ENCODE assay signal across 1 cellular context in the genomic region with DNA sequence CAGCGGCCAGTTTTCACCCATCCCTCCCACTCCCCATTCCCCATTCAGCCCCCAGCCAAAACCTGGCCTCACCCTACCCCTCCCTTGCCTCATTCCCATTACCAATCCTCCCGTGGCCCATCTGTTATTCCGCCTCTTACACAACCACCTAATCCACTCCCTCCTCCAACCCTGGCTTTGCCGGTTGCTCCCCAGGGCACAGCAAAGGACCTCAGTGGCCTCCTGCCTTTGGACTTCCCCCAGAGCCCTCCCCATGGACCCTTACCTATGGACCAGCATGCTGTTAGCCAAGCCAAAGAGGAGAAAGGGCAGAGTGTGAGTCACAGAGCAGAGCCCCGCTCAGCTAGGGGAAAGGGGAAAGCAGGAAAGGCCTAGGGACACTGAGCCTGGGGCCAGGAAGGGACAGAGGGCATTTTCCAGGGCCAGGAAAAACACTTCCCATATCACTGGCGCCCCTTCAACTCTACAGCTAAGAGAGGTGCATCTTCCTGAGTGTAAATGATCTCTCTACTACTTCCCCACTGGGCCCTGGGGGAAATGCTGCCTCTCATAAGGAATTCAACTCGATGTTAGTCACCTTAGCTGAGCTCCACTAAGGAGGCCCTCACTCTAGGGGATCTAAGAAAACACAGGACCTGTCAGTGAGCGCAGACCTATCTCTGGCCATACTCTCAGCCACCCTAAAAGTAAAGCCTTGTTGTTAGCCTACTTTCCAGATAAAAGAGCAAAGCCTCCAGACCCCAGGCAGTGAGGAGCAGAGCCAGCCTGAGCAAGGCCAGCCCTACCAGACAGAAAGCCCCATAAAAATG.
A peak's percentile ranks its signal among the peaks of the same experiment; 100 is the strongest.
TF ChIP-seq lines count a peak whose summit lies in the region.

No MANE protein-coding gene starts in this region.

TF ChIP-seq in HepG2, 621 proteins besides CTCF, POLR2A, EP300 and RAD21 (continued from another document and continues in another):
- TF ChIP-seq, protein P1, sequence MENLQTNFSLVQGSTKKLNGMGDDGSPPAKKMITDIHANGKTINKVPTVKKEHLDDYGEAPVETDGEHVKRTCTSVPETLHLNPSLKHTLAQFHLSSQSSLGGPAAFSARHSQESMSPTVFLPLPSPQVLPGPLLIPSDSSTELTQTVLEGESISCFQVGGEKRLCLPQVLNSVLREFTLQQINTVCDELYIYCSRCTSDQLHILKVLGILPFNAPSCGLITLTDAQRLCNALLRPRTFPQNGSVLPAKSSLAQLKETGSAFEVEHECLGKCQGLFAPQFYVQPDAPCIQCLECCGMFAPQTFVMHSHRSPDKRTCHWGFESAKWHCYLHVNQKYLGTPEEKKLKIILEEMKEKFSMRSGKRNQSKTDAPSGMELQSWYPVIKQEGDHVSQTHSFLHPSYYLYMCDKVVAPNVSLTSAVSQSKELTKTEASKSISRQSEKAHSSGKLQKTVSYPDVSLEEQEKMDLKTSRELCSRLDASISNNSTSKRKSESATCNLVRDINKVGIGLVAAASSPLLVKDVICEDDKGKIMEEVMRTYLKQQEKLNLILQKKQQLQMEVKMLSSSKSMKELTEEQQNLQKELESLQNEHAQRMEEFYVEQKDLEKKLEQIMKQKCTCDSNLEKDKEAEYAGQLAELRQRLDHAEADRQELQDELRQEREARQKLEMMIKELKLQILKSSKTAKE (CRISPR knock-in tag; IDR thresholded peaks at IDR 0.05; ENCODE audit: borderline replicate concordance) = peak; percentile 52; the same call in 1 of the 2 replicates
- peak; percentile 97 for TF ChIP-seq ZMYM3 (CRISPR knock-in tag; IDR thresholded peaks at IDR 0.05)
- 0 out of 2 replicates have a peak, but pooled peaks have one; percentile 43 for TF ChIP-seq RCOR2 (CRISPR knock-in tag; IDR thresholded peaks at IDR 0.05)
- no peak for TF ChIP-seq KDM4B (CRISPR knock-in tag; IDR thresholded peaks at IDR 0.05)
- peak; percentile 62 for TF ChIP-seq SP5 (CRISPR knock-in tag; IDR thresholded peaks at IDR 0.05; ENCODE audit: borderline replicate concordance, low read depth)
- no peak for TF ChIP-seq FOXA1 (IDR thresholded peaks at IDR 0.05)
- TF ChIP-seq FOXA1 (CRISPR knock-in tag; IDR thresholded peaks at IDR 0.05) = no peak
- peak; percentile 95 for TF ChIP-seq RXRB (CRISPR knock-in tag; IDR thresholded peaks at IDR 0.05; ENCODE audit: borderline replicate concordance)
- no peak for TF ChIP-seq ZFAT (CRISPR knock-in tag; conservative IDR thresholded peaks at IDR 0.05)
- peak; percentile 62; the same call in 1 of the 2 replicates for TF ChIP-seq MIER3 (CRISPR knock-in tag; IDR thresholded peaks at IDR 0.05; ENCODE audit: borderline replicate concordance)
- no peak for TF ChIP-seq JUNB (CRISPR knock-in tag; IDR thresholded peaks at IDR 0.05; ENCODE audit: borderline replicate concordance)
- TF ChIP-seq CHD4 (IDR thresholded peaks at IDR 0.05; ENCODE audit: borderline replicate concordance, low read length) = peak; percentile 26; the same call in 1 of the 2 replicates
- peak; percentile 20; the same call in 1 of the 2 replicates for TF ChIP-seq SMC3 (IDR thresholded peaks at IDR 0.05; ENCODE audit: low read length)
- TF ChIP-seq SOX13 (IDR thresholded peaks at IDR 0.05) = no peak
- TF ChIP-seq SOX13 (CRISPR knock-in tag; conservative IDR thresholded peaks at IDR 0.05 in 1 of 2, IDR thresholded peaks at IDR 0.05 in 1 of 2) = peak in 1 of 2 experiments; percentile 47; a peak in 2 of 4 replicates
- TF ChIP-seq, protein P2, sequence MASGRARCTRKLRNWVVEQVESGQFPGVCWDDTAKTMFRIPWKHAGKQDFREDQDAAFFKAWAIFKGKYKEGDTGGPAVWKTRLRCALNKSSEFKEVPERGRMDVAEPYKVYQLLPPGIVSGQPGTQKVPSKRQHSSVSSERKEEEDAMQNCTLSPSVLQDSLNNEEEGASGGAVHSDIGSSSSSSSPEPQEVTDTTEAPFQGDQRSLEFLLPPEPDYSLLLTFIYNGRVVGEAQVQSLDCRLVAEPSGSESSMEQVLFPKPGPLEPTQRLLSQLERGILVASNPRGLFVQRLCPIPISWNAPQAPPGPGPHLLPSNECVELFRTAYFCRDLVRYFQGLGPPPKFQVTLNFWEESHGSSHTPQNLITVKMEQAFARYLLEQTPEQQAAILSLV (CRISPR knock-in tag; IDR thresholded peaks at IDR 0.05; ENCODE audit: borderline replicate concordance) = peak; percentile 89
- TF ChIP-seq ISX (CRISPR knock-in tag; conservative IDR thresholded peaks at IDR 0.05) = 0 out of 2 replicates have a peak, but pooled peaks have one; percentile 46
- no peak for TF ChIP-seq ZNF234 (CRISPR knock-in tag; conservative IDR thresholded peaks at IDR 0.05)
- peak; percentile 84 for TF ChIP-seq RXRA (CRISPR knock-in tag; IDR thresholded peaks at IDR 0.05)
- TF ChIP-seq, protein P3, sequence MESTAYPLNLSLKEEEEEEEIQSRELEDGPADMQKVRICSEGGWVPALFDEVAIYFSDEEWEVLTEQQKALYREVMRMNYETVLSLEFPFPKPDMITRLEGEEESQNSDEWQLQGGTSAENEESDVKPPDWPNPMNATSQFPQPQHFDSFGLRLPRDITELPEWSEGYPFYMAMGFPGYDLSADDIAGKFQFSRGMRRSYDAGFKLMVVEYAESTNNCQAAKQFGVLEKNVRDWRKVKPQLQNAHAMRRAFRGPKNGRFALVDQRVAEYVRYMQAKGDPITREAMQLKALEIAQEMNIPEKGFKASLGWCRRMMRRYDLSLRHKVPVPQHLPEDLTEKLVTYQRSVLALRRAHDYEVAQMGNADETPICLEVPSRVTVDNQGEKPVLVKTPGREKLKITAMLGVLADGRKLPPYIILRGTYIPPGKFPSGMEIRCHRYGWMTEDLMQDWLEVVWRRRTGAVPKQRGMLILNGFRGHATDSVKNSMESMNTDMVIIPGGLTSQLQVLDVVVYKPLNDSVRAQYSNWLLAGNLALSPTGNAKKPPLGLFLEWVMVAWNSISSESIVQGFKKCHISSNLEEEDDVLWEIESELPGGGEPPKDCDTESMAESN (CRISPR knock-in tag; conservative IDR thresholded peaks at IDR 0.05) = 0 out of 2 replicates have a peak, but pooled peaks have one; percentile 50
- peak; percentile 70 for TF ChIP-seq LCORL (IDR thresholded peaks at IDR 0.05)
- TF ChIP-seq LCORL (CRISPR knock-in tag; IDR thresholded peaks at IDR 0.05) = peak; percentile 98
- TF ChIP-seq SOX5 (CRISPR knock-in tag; IDR thresholded peaks at IDR 0.05; ENCODE audit: borderline replicate concordance) = peak; percentile 62; the same call in 1 of the 2 replicates
- TF ChIP-seq ATM (IDR thresholded peaks at IDR 0.05; ENCODE audit: borderline replicate concordance) = peak; percentile 86; the same call in 1 of the 2 replicates
- TF ChIP-seq HOXA3 (CRISPR knock-in tag; IDR thresholded peaks at IDR 0.05) = peak; percentile 81; the same call in 1 of the 2 replicates
- peak; percentile 82 for TF ChIP-seq ZNF451 (CRISPR knock-in tag; IDR thresholded peaks at IDR 0.05)
- TF ChIP-seq, protein P4, sequence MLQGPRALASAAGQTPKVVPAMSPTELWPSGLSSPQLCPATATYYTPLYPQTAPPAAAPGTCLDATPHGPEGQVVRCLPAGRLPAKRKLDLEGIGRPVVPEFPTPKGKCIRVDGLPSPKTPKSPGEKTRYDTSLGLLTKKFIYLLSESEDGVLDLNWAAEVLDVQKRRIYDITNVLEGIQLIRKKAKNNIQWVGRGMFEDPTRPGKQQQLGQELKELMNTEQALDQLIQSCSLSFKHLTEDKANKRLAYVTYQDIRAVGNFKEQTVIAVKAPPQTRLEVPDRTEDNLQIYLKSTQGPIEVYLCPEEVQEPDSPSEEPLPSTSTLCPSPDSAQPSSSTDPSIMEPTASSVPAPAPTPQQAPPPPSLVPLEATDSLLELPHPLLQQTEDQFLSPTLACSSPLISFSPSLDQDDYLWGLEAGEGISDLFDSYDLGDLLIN (CRISPR knock-in tag; IDR thresholded peaks at IDR 0.05; ENCODE audit: borderline replicate concordance) = 0 out of 2 replicates have a peak, but pooled peaks have one; percentile 27
- TF ChIP-seq ZNF431 (CRISPR knock-in tag; IDR thresholded peaks at IDR 0.05; ENCODE audit: borderline replicate concordance, low read depth) = peak; percentile 60; the same call in 1 of the 2 replicates
- no peak for TF ChIP-seq HOXA7 (CRISPR knock-in tag; IDR thresholded peaks at IDR 0.05)
- TF ChIP-seq REPIN1 (CRISPR knock-in tag; IDR thresholded peaks at IDR 0.05; ENCODE audit: borderline replicate concordance, low read depth) = 0 out of 2 replicates have a peak, but pooled peaks have one; percentile 24
- TF ChIP-seq PPARG (CRISPR knock-in tag; conservative IDR thresholded peaks at IDR 0.05) = peak; percentile 97
- no peak for TF ChIP-seq PTBP1 (IDR thresholded peaks at IDR 0.05; ENCODE audit: low read depth, low read length, poor library complexity, severe bottlenecking)
- TF ChIP-seq ATF7 (IDR thresholded peaks at IDR 0.05) = no peak
- no peak; the same call in 1 of the 2 replicates for TF ChIP-seq ATF7 (CRISPR knock-in tag; IDR thresholded peaks at IDR 0.05)
- TF ChIP-seq, protein P5, sequence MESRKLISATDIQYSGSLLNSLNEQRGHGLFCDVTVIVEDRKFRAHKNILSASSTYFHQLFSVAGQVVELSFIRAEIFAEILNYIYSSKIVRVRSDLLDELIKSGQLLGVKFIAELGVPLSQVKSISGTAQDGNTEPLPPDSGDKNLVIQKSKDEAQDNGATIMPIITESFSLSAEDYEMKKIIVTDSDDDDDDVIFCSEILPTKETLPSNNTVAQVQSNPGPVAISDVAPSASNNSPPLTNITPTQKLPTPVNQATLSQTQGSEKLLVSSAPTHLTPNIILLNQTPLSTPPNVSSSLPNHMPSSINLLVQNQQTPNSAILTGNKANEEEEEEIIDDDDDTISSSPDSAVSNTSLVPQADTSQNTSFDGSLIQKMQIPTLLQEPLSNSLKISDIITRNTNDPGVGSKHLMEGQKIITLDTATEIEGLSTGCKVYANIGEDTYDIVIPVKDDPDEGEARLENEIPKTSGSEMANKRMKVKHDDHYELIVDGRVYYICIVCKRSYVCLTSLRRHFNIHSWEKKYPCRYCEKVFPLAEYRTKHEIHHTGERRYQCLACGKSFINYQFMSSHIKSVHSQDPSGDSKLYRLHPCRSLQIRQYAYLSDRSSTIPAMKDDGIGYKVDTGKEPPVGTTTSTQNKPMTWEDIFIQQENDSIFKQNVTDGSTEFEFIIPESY (CRISPR knock-in tag; IDR thresholded peaks at IDR 0.05) = peak; percentile 58; the same call in 1 of the 2 replicates
- TF ChIP-seq, protein P6, sequence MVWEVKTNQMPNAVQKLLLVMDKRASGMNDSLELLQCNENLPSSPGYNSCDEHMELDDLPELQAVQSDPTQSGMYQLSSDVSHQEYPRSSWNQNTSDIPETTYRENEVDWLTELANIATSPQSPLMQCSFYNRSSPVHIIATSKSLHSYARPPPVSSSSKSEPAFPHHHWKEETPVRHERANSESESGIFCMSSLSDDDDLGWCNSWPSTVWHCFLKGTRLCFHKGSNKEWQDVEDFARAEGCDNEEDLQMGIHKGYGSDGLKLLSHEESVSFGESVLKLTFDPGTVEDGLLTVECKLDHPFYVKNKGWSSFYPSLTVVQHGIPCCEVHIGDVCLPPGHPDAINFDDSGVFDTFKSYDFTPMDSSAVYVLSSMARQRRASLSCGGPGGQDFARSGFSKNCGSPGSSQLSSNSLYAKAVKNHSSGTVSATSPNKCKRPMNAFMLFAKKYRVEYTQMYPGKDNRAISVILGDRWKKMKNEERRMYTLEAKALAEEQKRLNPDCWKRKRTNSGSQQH (CRISPR knock-in tag; IDR thresholded peaks at IDR 0.05; ENCODE audit: low read depth) = no peak
- TF ChIP-seq, protein P7, sequence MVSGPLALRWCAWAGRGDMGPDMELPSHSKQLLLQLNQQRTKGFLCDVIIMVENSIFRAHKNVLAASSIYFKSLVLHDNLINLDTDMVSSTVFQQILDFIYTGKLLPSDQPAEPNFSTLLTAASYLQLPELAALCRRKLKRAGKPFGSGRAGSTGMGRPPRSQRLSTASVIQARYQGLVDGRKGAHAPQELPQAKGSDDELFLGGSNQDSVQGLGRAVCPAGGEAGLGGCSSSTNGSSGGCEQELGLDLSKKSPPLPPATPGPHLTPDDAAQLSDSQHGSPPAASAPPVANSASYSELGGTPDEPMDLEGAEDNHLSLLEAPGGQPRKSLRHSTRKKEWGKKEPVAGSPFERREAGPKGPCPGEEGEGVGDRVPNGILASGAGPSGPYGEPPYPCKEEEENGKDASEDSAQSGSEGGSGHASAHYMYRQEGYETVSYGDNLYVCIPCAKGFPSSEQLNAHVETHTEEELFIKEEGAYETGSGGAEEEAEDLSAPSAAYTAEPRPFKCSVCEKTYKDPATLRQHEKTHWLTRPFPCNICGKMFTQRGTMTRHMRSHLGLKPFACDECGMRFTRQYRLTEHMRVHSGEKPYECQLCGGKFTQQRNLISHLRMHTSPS (CRISPR knock-in tag; IDR thresholded peaks at IDR 0.05; ENCODE audit: low read depth) = peak; percentile 82; the same call in 1 of the 2 replicates
- TF ChIP-seq ZNF766 (CRISPR knock-in tag; IDR thresholded peaks at IDR 0.05; ENCODE audit: borderline replicate concordance) = 0 out of 2 replicates have a peak, but pooled peaks have one; percentile 70
- no peak for TF ChIP-seq FOXP1 (IDR thresholded peaks at IDR 0.05)
- TF ChIP-seq FOXP1 (CRISPR knock-in tag; IDR thresholded peaks at IDR 0.05) = 0 out of 2 replicates have a peak, but pooled peaks have one; percentile 5
- TF ChIP-seq DPF2 (CRISPR knock-in tag; IDR thresholded peaks at IDR 0.05; ENCODE audit: borderline replicate concordance, low read depth) = peak; percentile 84
- TF ChIP-seq PITX1 (CRISPR knock-in tag; IDR thresholded peaks at IDR 0.05) = peak; percentile 96
- TF ChIP-seq ZNF713 (CRISPR knock-in tag; IDR thresholded peaks at IDR 0.05) = 0 out of 2 replicates have a peak, but pooled peaks have one; percentile 11
- TF ChIP-seq RARA (CRISPR knock-in tag; IDR thresholded peaks at IDR 0.05) = peak; percentile 87
- TF ChIP-seq ZNF230 (CRISPR knock-in tag; IDR thresholded peaks at IDR 0.05) = peak; percentile 29; the same call in 1 of the 2 replicates
- TF ChIP-seq THAP11 (CRISPR knock-in tag; IDR thresholded peaks at IDR 0.05) = peak; percentile 56; the same call in 1 of the 2 replicates
- TF ChIP-seq CREB1 (IDR thresholded peaks at IDR 0.05) = peak; percentile 26; the same call in 1 of the 2 replicates
- 0 out of 2 replicates have a peak, but pooled peaks have one; percentile 30 for TF ChIP-seq CREB1 (CRISPR knock-in tag; IDR thresholded peaks at IDR 0.05)
- TF ChIP-seq MEF2D (CRISPR knock-in tag; IDR thresholded peaks at IDR 0.05) = peak; percentile 92
- peak; percentile 64; the same call in 1 of the 2 replicates for TF ChIP-seq KDM3A (CRISPR knock-in tag; IDR thresholded peaks at IDR 0.05; ENCODE audit: low read depth)
- TF ChIP-seq NR2F1 (CRISPR knock-in tag; IDR thresholded peaks at IDR 0.05) = peak in 1 of 2 experiments; percentile 77; a peak in 3 of 4 replicates
- TF ChIP-seq ZNF333 (CRISPR knock-in tag; IDR thresholded peaks at IDR 0.05; ENCODE audit: borderline replicate concordance) = 0 out of 2 replicates have a peak, but pooled peaks have one; percentile 37
- no peak for TF ChIP-seq SNAPC2 (CRISPR knock-in tag; IDR thresholded peaks at IDR 0.05)
- TF ChIP-seq KDM6A (CRISPR knock-in tag; IDR thresholded peaks at IDR 0.05; ENCODE audit: low read depth) = peak; percentile 88
- no peak for TF ChIP-seq ZSCAN12 (CRISPR knock-in tag; IDR thresholded peaks at IDR 0.05)
- peak; percentile 48 for TF ChIP-seq ASH2L (IDR thresholded peaks at IDR 0.05; ENCODE audit: insufficient read length, low read depth, low read length)
- 0 out of 2 replicates have a peak, but pooled peaks have one; percentile 18 for TF ChIP-seq HNRNPL (IDR thresholded peaks at IDR 0.05; ENCODE audit: low read depth, low read length)
- TF ChIP-seq NR2C2 (CRISPR knock-in tag; IDR thresholded peaks at IDR 0.05; ENCODE audit: borderline replicate concordance) = peak; percentile 46
- peak; percentile 22; the same call in 1 of the 2 replicates for TF ChIP-seq ZNF816 (CRISPR knock-in tag; IDR thresholded peaks at IDR 0.05; ENCODE audit: borderline replicate concordance)
- peak; percentile 63 for TF ChIP-seq ZNF263 (CRISPR knock-in tag; IDR thresholded peaks at IDR 0.05)
- peak; percentile 46 for TF ChIP-seq ZNF883 (CRISPR knock-in tag; IDR thresholded peaks at IDR 0.05; ENCODE audit: not compliant biosample characterization)
